ENCODE assay signal across 15 cellular contexts in the genomic region with DNA sequence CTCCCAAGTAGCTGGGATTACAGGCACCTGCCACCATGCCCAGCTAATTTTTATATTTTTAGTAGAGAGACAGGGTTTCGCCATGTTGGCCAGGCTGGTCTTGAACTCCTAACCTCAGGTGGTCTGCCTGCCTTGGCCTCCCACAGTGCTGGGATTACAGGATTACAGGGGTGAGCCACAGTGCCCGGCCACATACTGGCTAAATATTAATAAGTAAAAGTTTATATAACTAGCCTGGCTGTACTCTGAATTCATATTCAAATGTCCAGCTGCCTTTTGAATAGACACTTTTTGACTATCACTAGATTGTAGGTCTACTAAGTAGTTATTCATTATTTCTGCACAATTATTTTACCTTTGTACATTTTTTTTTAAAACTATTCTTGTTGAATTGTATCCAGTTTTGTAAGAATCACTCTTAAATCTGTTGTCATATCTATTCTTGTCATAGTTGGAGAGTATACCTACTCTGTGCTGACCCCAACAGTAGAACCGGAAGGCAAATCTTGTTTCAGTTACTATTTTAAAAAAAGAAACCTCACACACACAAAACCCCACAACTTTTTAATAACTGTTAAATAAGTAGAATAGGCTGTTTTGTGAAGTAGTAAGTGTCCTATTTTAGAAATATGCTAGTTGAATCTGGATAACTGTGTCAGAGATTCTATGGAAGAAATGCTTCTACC. TPM values are rescaled to one million over a fixed set of nuclear protein-coding genes. Genes with fewer than 3 reads are reported as not detected.
DNase-seq lines count a peak whose midpoint lies in the region; ATAC-seq, FAIRE-seq and TF ChIP-seq lines count a peak whose summit lies in the region.
"Had no signal": no experiment of that assay in that cellular context is flagged by ENCODE, and none has a peak within 500 bp of the region (broad histone marks: within the 10 kb centered on the region; RNA-seq: fewer than 3 reads in every experiment).

No MANE protein-coding gene starts in this region.

- H3K4me3 Mint-ChIP-seq in endodermal cell (no peak overlapping the region), osteocyte (ENCODE audit: unreplicated experiment) (no peak overlapping the region)
- H3K4me3 Mint-ChIP-seq: activated naive CD4-positive, alpha-beta T cell treated with anti-CD3 and anti-CD28 coated beads, Interleukin-2, amount 50 U/mL, for 24 hours; CD4-positive, alpha-beta T cell had no signal

- H3K27ac Mint-ChIP-seq in endodermal cell (no peak overlapping the region), osteocyte (ENCODE audit: unreplicated experiment) (no peak overlapping the region)
- H3K27ac Mint-ChIP-seq: activated naive CD4-positive, alpha-beta T cell treated with anti-CD3 and anti-CD28 coated beads, Interleukin-2, amount 50 U/mL, for 24 hours; CD4-positive, alpha-beta T cell had no signal

- TF ChIP-seq CTCF in endodermal cell (conservative IDR thresholded peaks at IDR 0.05) (no peak), osteocyte (IDR thresholded peaks at IDR 0.05) (no peak)

- H3K9me3 Mint-ChIP-seq in endodermal cell, result peaks cover 24% of the 10 kb centered on the region
- no peaks in the 10 kb centered on the region for H3K9me3 Mint-ChIP-seq in osteocyte (ENCODE audit: unreplicated experiment)
- H3K9me3 Mint-ChIP-seq: activated naive CD4-positive, alpha-beta T cell treated with anti-CD3 and anti-CD28 coated beads, Interleukin-2, amount 50 U/mL, for 24 hours; CD4-positive, alpha-beta T cell had no signal

- H3K36me3 Mint-ChIP-seq in endodermal cell (ENCODE audit: low read depth) (peaks cover 42% of the 10 kb centered on the region), osteocyte (ENCODE audit: unreplicated experiment) (peaks cover 29% of the 10 kb centered on the region)

- H3K4me1 ChIP-seq in endodermal cell (ENCODE audit: control insufficient read depth, insufficient read depth, low read length), result no peaks in the 10 kb centered on the region

- DNase-seq in GM19239 (ENCODE audit: insufficient read length, low spot score) (no peak), endodermal cell (no peak), osteocyte (ENCODE audit: extremely low spot score, unreplicated experiment) (no peak), MV-4-11 (lab: John Stamatoyannopoulos, UW) (no peak)
- DNase-seq in stimulated activated CD4-positive, alpha-beta T cell treated with anti-CD3 and anti-CD28 coated beads, Interleukin-2, amount 100 ng/mL, for 48 hours, result no peak
- DNase-seq: caudate nucleus; CD4-positive, alpha-beta T cell; GF-D8; heart left ventricle; NCI-H2029 treated with DMSO at 0.1 percent for 48 hours had no signal

- peak; percentile 71 for ATAC-seq in GM21786 (IDR thresholded peaks at IDR 0.05; ENCODE audit: unreplicated experiment)
- peak; percentile 70 for ATAC-seq in HG03342 (IDR thresholded peaks at IDR 0.05; ENCODE audit: unreplicated experiment)

- H3K27me3 ChIP-seq in endodermal cell (ENCODE audit: control insufficient read depth, insufficient read depth, low read length, poor library complexity, severe bottlenecking), result no peaks in the 10 kb centered on the region
- H3K27me3 ChIP-seq: heart left ventricle, SJSA1 had no signal

- no peak overlapping the region for H3K4me3 ChIP-seq in endodermal cell (ENCODE audit: low read length)
- H3K4me3 ChIP-seq: heart left ventricle, lung, SJSA1 had no signal

- H3K27ac ChIP-seq in endodermal cell (ENCODE audit: low read depth, low read length), result no peak overlapping the region
- H3K27ac ChIP-seq: SJSA1 had no signal

- H3K27me3 Mint-ChIP-seq in endodermal cell (ENCODE audit: insufficient read depth) (no peaks in the 10 kb centered on the region), osteocyte (ENCODE audit: unreplicated experiment) (no peaks in the 10 kb centered on the region)
- H3K27me3 Mint-ChIP-seq: activated naive CD4-positive, alpha-beta T cell treated with anti-CD3 and anti-CD28 coated beads, Interleukin-2, amount 50 U/mL, for 24 hours; CD4-positive, alpha-beta T cell had no signal

- H3K36me3 ChIP-seq in endodermal cell (ENCODE audit: control insufficient read depth, insufficient read depth, low read length), result peaks cover 21% of the 10 kb centered on the region

- peak; percentile 88 for FAIRE-seq in GM19239 (lab: Jason Lieb, UNC)

- H3K9me3 ChIP-seq in endodermal cell (ENCODE audit: control insufficient read depth, low read length), result peaks cover 23% of the 10 kb centered on the region
- H3K9me3 ChIP-seq: SJSA1 had no signal

- H3K4me1 Mint-ChIP-seq in endodermal cell, result peaks cover 12% of the 10 kb centered on the region
- H3K4me1 Mint-ChIP-seq in osteocyte (ENCODE audit: unreplicated experiment), result peaks cover 24% of the 10 kb centered on the region

- 93% methylated on average over 2 of the region's 3 CpGs; no CpG with 5 or more reads in 1 of the 2 experiments for WGBS in endodermal cell (ENCODE audit: insufficient coverage in 1 of 2, insufficient read length in 1 of 2), 2 experiments

- no peak overlapping the region for H3K9ac ChIP-seq in endodermal cell (ENCODE audit: extremely low read depth, low read length, poor library complexity, severe bottlenecking)

RNA-seq across cellular contexts. Expression of gene MINPP1, which starts 29.6 kb away (rescaled TPM):
- total RNA-seq in endodermal cell (10 to 100 TPM; 32.4 to 40.4 TPM), osteocyte (22.9 and 24.9 TPM in 2 replicates)
- 30.3 TPM for polyA plus RNA-seq in endodermal cell (2013, experiment 1 of 2)
- polyA plus RNA-seq in endodermal cell (2013, experiment 2 of 2), result 32.9 TPM
